8 cellular contexts compared by ENCODE assay signal in genomic region chr10:114042895-114043531, GRCh38. TPM values are rescaled to one million over a fixed set of nuclear protein-coding genes. Genes with fewer than 3 reads are reported as not detected.
A peak's percentile ranks its signal among the peaks of the same experiment; 100 is the strongest.
DNase-seq lines count a peak whose midpoint lies in the region; ATAC-seq and TF ChIP-seq lines count a peak whose summit lies in the region.

No MANE protein-coding gene starts in this region.

- peak overlapping the region; percentile 73 to 87 (median 84) for H3K27ac ChIP-seq in transverse colon

- no peak for TF ChIP-seq EP300 in transverse colon (IDR thresholded peaks at IDR 0.05; ENCODE audit: low read depth)

- peaks cover 91% of the 10 kb centered on the region for H3K27me3 ChIP-seq in transverse colon

- TF ChIP-seq POLR2A in transverse colon (IDR thresholded peaks at IDR 0.05), result no peak

- H3K9me3 ChIP-seq in transverse colon, result no peaks in the 10 kb centered on the region

- intact Hi-C loops in Right ventricle myocardium inferior (cut with DNase I) (loop anchor here (1.0 to 10.0 kb wide), 4 partner anchors 21 to 188 kb away; partner anchors contain the start of genes DCLRE1A and NHLRC2), cardiac septum (cut with DNase I) (loop anchor here (5.0 kb wide), 4 partner anchors 59 to 151 kb away; no protein-coding TSS in a partner anchor), transverse colon (cut with DNase I; ENCODE audit: low total_unique reads) (no loop called here)

- no peak for TF ChIP-seq CTCF in mesothelial cell of epicardium (IDR thresholded peaks at IDR 0.05; ENCODE audit: unreplicated experiment)
- no peak for TF ChIP-seq CTCF in transverse colon (IDR thresholded peaks at IDR 0.05)

- peaks cover 56 to 78% of the 10 kb centered on the region in 2 donors for H3K27me3 Mint-ChIP-seq in effector memory CD8-positive, alpha-beta T cell
- H3K27me3 Mint-ChIP-seq in mesothelial cell of epicardium (ENCODE audit: low read depth), result peaks cover 92% of the 10 kb centered on the region

- no peaks in the 10 kb centered on the region for H3K36me3 ChIP-seq in transverse colon

- H3K36me3 Mint-ChIP-seq in effector memory CD8-positive, alpha-beta T cell (ENCODE audit: insufficient read depth), result peaks cover 11% of the 10 kb centered on the region
- no peaks in the 10 kb centered on the region for H3K36me3 Mint-ChIP-seq in mesothelial cell of epicardium

- peak overlapping the region; percentile 46 to 64 (median 48) for H3K4me3 ChIP-seq in transverse colon

- peak overlapping the region; percentile 80 to 85 for H3K4me3 Mint-ChIP-seq in effector memory CD8-positive, alpha-beta T cell
- peak overlapping the region; percentile 64 for H3K4me3 Mint-ChIP-seq in mesothelial cell of epicardium

- in situ Hi-C loops in transverse colon (cut with MboI; ENCODE audit: low pct_ligation_motif_present in 1 of 4, low pct_unique_long_range_greater_than_20kb in 1 of 4, low sequenced_read_pairs in 3 of 4), result no loop called here

- H3K27ac Mint-ChIP-seq in effector memory CD8-positive, alpha-beta T cell, result no peak overlapping the region
- H3K27ac Mint-ChIP-seq in mesothelial cell of epicardium, result no peak overlapping the region

- no peaks in the 10 kb centered on the region for H3K9me3 Mint-ChIP-seq in effector memory CD8-positive, alpha-beta T cell
- no peaks in the 10 kb centered on the region for H3K9me3 Mint-ChIP-seq in mesothelial cell of epicardium

- ATAC-seq in Right ventricle myocardium inferior, result peak; percentile 60
- ATAC-seq in HG03066 (IDR thresholded peaks at IDR 0.05; ENCODE audit: low read depth, unreplicated experiment), result peak; percentile 45
- peak; percentile 50 for ATAC-seq in SK-N-SH treated with all-trans-retinoic acid at 6 μM for 48 hours
- ATAC-seq in effector memory CD8-positive, alpha-beta T cell (replicated peaks), result peak; percentile 34

- peaks cover 0 to 9% (median 7%) of the 10 kb centered on the region in 4 donors for H3K4me1 ChIP-seq in transverse colon

- DNase-seq in Right ventricle myocardium inferior (ENCODE audit: missing footprints) (peak; percentile 80), cardiac septum (ENCODE audit: low spot score) (no peak), mesothelial cell of epicardium (ENCODE audit: low spot score in 2 of 2, unreplicated experiment in 2 of 2) (peak in 1 of 2 experiments; percentile 47), transverse colon (peak; percentile 21), NCI-H2029 (lab: John Stamatoyannopoulos, UW) (no peak)
- peak; percentile 7 to 20 (median 11) for DNase-seq in effector memory CD8-positive, alpha-beta T cell

- WGBS in transverse colon (ENCODE audit: low coverage in 1 of 2), 2 donors, result 2% methylated on average over 10 to 17 of the region's 38 CpGs

- peaks cover 8 to 9% of the 10 kb centered on the region in 2 donors for H3K4me1 Mint-ChIP-seq in effector memory CD8-positive, alpha-beta T cell (ENCODE audit: low read depth in 2 of 2)
- peaks cover 11% of the 10 kb centered on the region for H3K4me1 Mint-ChIP-seq in mesothelial cell of epicardium

TF ChIP-seq in SK-N-SH treated with all-trans-retinoic acid at 6 μM for 48 hours, 23 proteins besides CTCF, POLR2A, EP300 and RAD21:
- no peak for TF ChIP-seq OSR1 (CRISPR knock-in tag; IDR thresholded peaks at IDR 0.05)
- no peak for TF ChIP-seq ZNF70 (CRISPR knock-in tag; IDR thresholded peaks at IDR 0.05)
- TF ChIP-seq ISL1 (CRISPR knock-in tag; IDR thresholded peaks at IDR 0.05), result no peak

RNA-seq across cellular contexts. Expression of gene ADRB1, which starts 0.7 kb away (rescaled TPM):
- total RNA-seq in Right ventricle myocardium inferior (63.1 TPM), cardiac septum (26.4 TPM), mesothelial cell of epicardium (0.07 to 0.18 TPM in 2 of 3 replicates, not detected in the other), transverse colon (1 to 10 TPM in 3 of 4 donors, not detected in 1; 1.2 to 1.9 (median 1.4) TPM)

Comparison
In these comparisons a context has a peak if more than half of its experiments do, and no peak if none do; other contexts are left out.
1. DNase-seq: peak in Right ventricle myocardium inferior (single experiment), effector memory CD8-positive, alpha-beta T cell (3 of 3) and transverse colon (single experiment); none in cardiac septum (single experiment) and NCI-H2029 (single experiment).
2. Peak in every context shown above with its lines, with median percentiles within 50 percentile points of each other: ATAC-seq.